Comparison of ENCODE assay signal across 20 cellular contexts in the genomic region with DNA sequence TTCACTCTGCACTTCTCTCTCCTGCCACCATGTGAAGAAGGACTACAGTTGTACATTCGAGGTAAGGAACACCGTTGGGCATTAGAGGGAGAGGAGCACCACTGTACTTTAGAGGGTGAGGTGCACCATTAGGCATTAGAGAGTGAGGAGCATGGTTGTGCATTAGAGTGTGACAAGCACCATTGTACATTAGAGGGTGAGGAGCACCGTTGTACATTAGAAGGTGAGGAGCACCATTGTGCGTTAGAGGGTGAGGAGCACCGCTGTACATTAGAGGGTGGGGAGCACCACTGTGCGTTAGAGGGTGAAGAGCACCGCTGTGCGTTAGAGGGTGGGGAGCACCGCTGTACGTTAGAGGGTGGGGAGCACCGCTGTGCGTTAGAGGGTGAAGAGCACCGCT. TPM values are rescaled to one million over a fixed set of nuclear protein-coding genes. Genes with fewer than 3 reads are reported as not detected.
DNase-seq lines count a peak whose midpoint lies in the region; ATAC-seq, FAIRE-seq and TF ChIP-seq lines count a peak whose summit lies in the region.
"Had no signal": no experiment of that assay in that cellular context is flagged by ENCODE, and none has a peak within 500 bp of the region (broad histone marks: within the 10 kb centered on the region; RNA-seq: fewer than 3 reads in every experiment).

No MANE protein-coding gene starts in this region.

- no CpG with 5 or more reads among the region's 13 CpGs for WGBS in neuronal stem cell (ENCODE audit: extremely low coverage in 2 of 2, insufficient read length in 2 of 2, insufficient replicate concordance in 1 of 2), 2 donors

- no peak overlapping the region for H3K27ac Mint-ChIP-seq in WTC11
- no peak overlapping the region for H3K27ac Mint-ChIP-seq in CD8-positive, alpha-beta T cell
- H3K27ac Mint-ChIP-seq: GM23338, HFFc6 had no signal

- H3K9me3 Mint-ChIP-seq in WTC11, result peaks cover 34% of the 10 kb centered on the region
- H3K9me3 Mint-ChIP-seq in CD8-positive, alpha-beta T cell, result no peaks in the 10 kb centered on the region
- H3K9me3 Mint-ChIP-seq: HFFc6 had no signal

- peaks cover 7% of the 10 kb centered on the region for H3K27me3 Mint-ChIP-seq in WTC11 (ENCODE audit: low read depth)
- peaks cover 4% of the 10 kb centered on the region for H3K27me3 Mint-ChIP-seq in CD8-positive, alpha-beta T cell (ENCODE audit: low read depth)

- POLR2A ChIA-PET in WTC11 (lab: Charles Lee), result no interaction called here
- POLR2A ChIA-PET in CD8-positive, alpha-beta T cell (lab: Charles Lee), result no interaction called here

- H4K8ac ChIP-seq in neuronal stem cell (ENCODE audit: low read depth, low read length), result no peak overlapping the region

- no peak overlapping the region for H4K91ac ChIP-seq in neuronal stem cell (ENCODE audit: low read depth, low read length, poor library complexity)

- no peak overlapping the region for H3K4me2 ChIP-seq in neuronal stem cell (ENCODE audit: insufficient read depth, low read length, poor library complexity, severe bottlenecking)
- H3K4me2 ChIP-seq: GM23338 had no signal

- no peaks in the 10 kb centered on the region for H3K9me3 ChIP-seq in neuronal stem cell (replicated peaks in 1 of 2; ENCODE audit: control insufficient read depth in 2 of 2, insufficient read depth in 1 of 2, low read depth in 1 of 2, low read length in 2 of 2)
- no peaks in the 10 kb centered on the region for H3K9me3 ChIP-seq in CD8-positive, alpha-beta T cell (ENCODE audit: low read length)
- H3K9me3 ChIP-seq: Caco-2 had no signal

- peaks cover 29% of the 10 kb centered on the region for H3K4me1 Mint-ChIP-seq in WTC11
- H3K4me1 Mint-ChIP-seq in CD8-positive, alpha-beta T cell (ENCODE audit: low read depth), result no peaks in the 10 kb centered on the region
- H3K4me1 Mint-ChIP-seq: CD4-positive, alpha-beta memory T cell had no signal

- no peak overlapping the region for H2BK120ac ChIP-seq in neuronal stem cell (ENCODE audit: low read depth, low read length)

- no peak overlapping the region for H3K23ac ChIP-seq in neuronal stem cell (ENCODE audit: low read depth, low read length, poor library complexity)

- no peak for ATAC-seq in WTC11
- no peak for ATAC-seq in CD8-positive, alpha-beta T cell
- ATAC-seq: GM12878, GM23338 had no signal

- H2AK5ac ChIP-seq in neuronal stem cell (ENCODE audit: low read depth, low read length), result peak overlapping the region; percentile 61

- H3K4me3 ChIP-seq in bronchial epithelial cell (ENCODE audit: low read depth, low read length) (no peak overlapping the region), neuronal stem cell (ENCODE audit: low read length in 2 of 2) (no peak overlapping the region)
- H3K4me3 ChIP-seq in CD8-positive, alpha-beta T cell (ENCODE audit: low read depth, low read length), result no peak overlapping the region
- H3K4me3 ChIP-seq: GM12878, GM23338, HAP-1 had no signal

- H3K27me3 ChIP-seq in bronchial epithelial cell (ENCODE audit: control insufficient read depth, insufficient read depth, low read length) (peaks cover 2% of the 10 kb centered on the region), neuronal stem cell (ENCODE audit: control insufficient read depth in 3 of 3, insufficient read depth in 3 of 3, low read depth in 1 of 3, low read length in 3 of 3) (peaks cover 0 to 11% (median 0%) of the 10 kb centered on the region in 3 experiments)
- peaks cover 2% of the 10 kb centered on the region for H3K27me3 ChIP-seq in CD8-positive, alpha-beta T cell (ENCODE audit: insufficient read depth, low read length)

- FAIRE-seq in bronchial epithelial cell (lab: Jason Lieb, UNC), result peak; percentile 82
- FAIRE-seq: GM12878, GM19239, H54 had no signal

- H2AFZ ChIP-seq in neuronal stem cell (ENCODE audit: low read length), result no peak overlapping the region
- H2AFZ ChIP-seq: GM23338 had no signal

- no peaks in the 10 kb centered on the region for H3K79me1 ChIP-seq in neuronal stem cell (ENCODE audit: low read depth, low read length)

- TF ChIP-seq CTCF in WTC11 (IDR thresholded peaks at IDR 0.05), result no peak
- no peak for TF ChIP-seq CTCF in bronchial epithelial cell (IDR thresholded peaks at IDR 0.05; ENCODE audit: insufficient read depth, low read length, severe bottlenecking)
- no peak for TF ChIP-seq CTCF in CD8-positive, alpha-beta T cell (IDR thresholded peaks at IDR 0.05)

- peaks cover 0 to 7% of the 10 kb centered on the region in 2 donors for H3K4me1 ChIP-seq in neuronal stem cell (ENCODE audit: control insufficient read depth in 2 of 2, insufficient read depth in 1 of 2, low read depth in 1 of 2, low read length in 2 of 2)
- no peaks in the 10 kb centered on the region for H3K4me1 ChIP-seq in CD8-positive, alpha-beta T cell (ENCODE audit: insufficient read depth, low read length)
- H3K4me1 ChIP-seq: Caco-2 had no signal

- H3K9ac ChIP-seq in neuronal stem cell (ENCODE audit: low read depth, low read length, poor library complexity), result no peak overlapping the region

- intact Hi-C loops in CD8-positive, alpha-beta T cell (cut with DNase I, micrococcal nuclease), result no loop called here

- H3K4me3 Mint-ChIP-seq in WTC11, result no peak overlapping the region
- no peak overlapping the region for H3K4me3 Mint-ChIP-seq in CD8-positive, alpha-beta T cell
- H3K4me3 Mint-ChIP-seq: CD4-positive, alpha-beta memory T cell; GM23338; HFFc6 had no signal

- H2BK5ac ChIP-seq in neuronal stem cell (ENCODE audit: low read length), result no peak overlapping the region

- H3K18ac ChIP-seq in neuronal stem cell (ENCODE audit: low read length), result no peak overlapping the region

- DNase-seq in WTC11 (ENCODE audit: low spot score) (no peak), bronchial epithelial cell (ENCODE audit: low read depth) (no peak), neuronal stem cell (ENCODE audit: low spot score) (no peak), germinal center (ENCODE audit: low spot score) (no peak), NCI-H774 (lab: John Stamatoyannopoulos, UW) (no peak)
- no peak for DNase-seq in CD8-positive, alpha-beta T cell
- DNase-seq: Caco-2; CD4-positive, alpha-beta memory T cell; DMS153; EL; GDM1; HFFc6 had no signal

- no peaks in the 10 kb centered on the region for H3K36me3 ChIP-seq in bronchial epithelial cell (ENCODE audit: control insufficient read depth, insufficient read depth, low read length)
- H3K36me3 ChIP-seq in neuronal stem cell (replicated peaks in 1 of 2; ENCODE audit: control insufficient read depth in 2 of 2, insufficient read depth in 2 of 2, low read length in 2 of 2), result no peaks in the 10 kb centered on the region
- no peaks in the 10 kb centered on the region for H3K36me3 ChIP-seq in CD8-positive, alpha-beta T cell (ENCODE audit: insufficient read depth, low read length)
- H3K36me3 ChIP-seq: HAP-1 had no signal

- H3K36me3 Mint-ChIP-seq in WTC11, result peaks cover 18% of the 10 kb centered on the region
- no peaks in the 10 kb centered on the region for H3K36me3 Mint-ChIP-seq in CD8-positive, alpha-beta T cell
- H3K36me3 Mint-ChIP-seq: CD4-positive, alpha-beta memory T cell had no signal

- H2BK12ac ChIP-seq in neuronal stem cell (ENCODE audit: low read length), result no peak overlapping the region

- H3K4ac ChIP-seq in neuronal stem cell (ENCODE audit: low read length), result no peak overlapping the region

- CTCF ChIA-PET in WTC11 (lab: Charles Lee), result no interaction called here
- CTCF ChIA-PET in CD8-positive, alpha-beta T cell (lab: Charles Lee), result no interaction called here

- no peak overlapping the region for H2BK15ac ChIP-seq in neuronal stem cell (ENCODE audit: low read length)

- peak overlapping the region; percentile 56 for H3K14ac ChIP-seq in neuronal stem cell (ENCODE audit: low read length)

- no peak overlapping the region for H3K27ac ChIP-seq in neuronal stem cell (replicated peaks; ENCODE audit: low read length)
- no peak overlapping the region for H3K27ac ChIP-seq in CD8-positive, alpha-beta T cell (ENCODE audit: low read depth, low read length)

TF ChIP-seq in WTC11, 78 proteins besides CTCF, POLR2A, EP300 and RAD21:
- TF ChIP-seq PRRX2 (CRISPR knock-in tag; IDR thresholded peaks at IDR 0.05) (no peak), ZNF263 (CRISPR knock-in tag; IDR thresholded peaks at IDR 0.05; ENCODE audit: low read depth) (peak; percentile 29; the same call in 1 of the 2 replicates)
- TF ChIP-seq, protein P1, sequence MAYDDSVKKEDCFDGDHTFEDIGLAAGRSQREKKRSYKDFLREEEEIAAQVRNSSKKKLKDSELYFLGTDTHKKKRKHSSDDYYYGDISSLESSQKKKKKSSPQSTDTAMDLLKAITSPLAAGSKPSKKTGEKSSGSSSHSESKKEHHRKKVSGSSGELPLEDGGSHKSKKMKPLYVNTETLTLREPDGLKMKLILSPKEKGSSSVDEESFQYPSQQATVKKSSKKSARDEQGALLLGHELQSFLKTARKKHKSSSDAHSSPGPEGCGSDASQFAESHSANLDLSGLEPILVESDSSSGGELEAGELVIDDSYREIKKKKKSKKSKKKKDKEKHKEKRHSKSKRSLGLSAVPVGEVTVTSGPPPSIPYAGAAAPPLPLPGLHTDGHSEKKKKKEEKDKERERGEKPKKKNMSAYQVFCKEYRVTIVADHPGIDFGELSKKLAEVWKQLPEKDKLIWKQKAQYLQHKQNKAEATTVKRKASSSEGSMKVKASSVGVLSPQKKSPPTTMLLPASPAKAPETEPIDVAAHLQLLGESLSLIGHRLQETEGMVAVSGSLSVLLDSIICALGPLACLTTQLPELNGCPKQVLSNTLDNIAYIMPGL (CRISPR knock-in tag; IDR thresholded peaks at IDR 0.05), result no peak

RNA-seq across cellular contexts. Expression of a gene that starts 20.8 kb away (rescaled TPM):
- total RNA-seq in WTC11 (2021) (0.16 to 0.37 TPM (median 0.24 TPM) in 3 replicates), bronchial epithelial cell (not detected in 2 replicates)
- polyA plus RNA-seq in neuronal stem cell (2013, experiment 1 of 2), result not detected
- polyA plus RNA-seq in neuronal stem cell (2013, experiment 2 of 2), result not detected
- total RNA-seq in CD8-positive, alpha-beta T cell, result not detected
- total RNA-seq: A172; A673; CD4-positive, alpha-beta memory T cell; GM23338; HFFc6 had no signal
- polyA plus RNA-seq: BJ; CD4-positive, alpha-beta memory T cell; GM12878; GM23338 had no signal

RNA-seq across cellular contexts. Expression of a gene that starts 27.8 kb away (rescaled TPM):
- total RNA-seq in WTC11 (2021) (218 to 279 TPM (median 222 TPM) in 3 replicates), bronchial epithelial cell (not detected in 2 replicates)
- polyA plus RNA-seq in neuronal stem cell (2013, experiment 1 of 2), result 32.5 TPM
- 33.9 TPM for polyA plus RNA-seq in neuronal stem cell (2013, experiment 2 of 2)
- total RNA-seq in CD8-positive, alpha-beta T cell, result not detected
- total RNA-seq: CD4-positive, alpha-beta memory T cell; HFFc6 had no signal
- polyA plus RNA-seq: CD4-positive, alpha-beta memory T cell had no signal

RNA-seq across cellular contexts. Expression of a gene that starts 48.1 kb away (rescaled TPM):
- total RNA-seq in WTC11 (2021) (not detected in 3 replicates), bronchial epithelial cell (0.53 and 5.1 TPM in 2 replicates)
- not detected for polyA plus RNA-seq in neuronal stem cell (2013, experiment 1 of 2)
- not detected for polyA plus RNA-seq in neuronal stem cell (2013, experiment 2 of 2)
- total RNA-seq in CD8-positive, alpha-beta T cell, result not detected
- total RNA-seq: A172; A673; CD4-positive, alpha-beta memory T cell; GM12878; GM23338; HFFc6 had no signal
- polyA plus RNA-seq: BJ; CD4-positive, alpha-beta memory T cell; GM23338 had no signal

RNA-seq across cellular contexts. Expression of a gene that starts 58.3 kb away (rescaled TPM):
- total RNA-seq in WTC11 (2021), result not detected in 3 replicates
- 0.26 TPM in 1 of 2 replicates, not detected in the other for total RNA-seq in bronchial epithelial cell
- polyA plus RNA-seq in neuronal stem cell (2013, experiment 1 of 2), result not detected
- polyA plus RNA-seq in neuronal stem cell (2013, experiment 2 of 2), result not detected
- not detected for total RNA-seq in CD8-positive, alpha-beta T cell
- total RNA-seq: A172; A673; Caco-2; CD4-positive, alpha-beta memory T cell; GM12878; GM23338; HFFc6 had no signal
- polyA plus RNA-seq: BJ; CD4-positive, alpha-beta memory T cell; GM12878; GM23338 had no signal

Comparison
In these comparisons a context has a peak if more than half of its experiments do, and no peak if none do; other contexts are left out.
1. RNA of a gene that starts 27.8 kb away (total RNA-seq): 218 to 279 TPM in WTC11; not detected in bronchial epithelial cell and not detected in CD8-positive, alpha-beta T cell; every median in the first group is over 100 times any median in the second.